Comparison of ENCODE assay signal across 27 cellular contexts in genomic region chr6:155041781-155042279, GRCh38. TPM values are rescaled to one million over a fixed set of nuclear protein-coding genes. Genes with fewer than 3 reads are reported as not detected.
DNase-seq lines count a peak whose midpoint lies in the region; ATAC-seq, FAIRE-seq and TF ChIP-seq lines count a peak whose summit lies in the region.
"Had no signal": no experiment of that assay in that cellular context is flagged by ENCODE, and none has a peak within 500 bp of the region (broad histone marks: within the 10 kb centered on the region; RNA-seq: fewer than 3 reads in every experiment).

No MANE protein-coding gene starts in this region.

- peaks cover 0 to 31% (median 9%) of the 10 kb centered on the region in 4 experiments; a peak in 6 of 7 replicates for H3K4me1 ChIP-seq in H1 (replicated peaks in 1 of 4; ENCODE audit: control insufficient read depth in 3 of 4, insufficient read depth in 4 of 4, low read length in 3 of 4)
- H3K4me1 ChIP-seq: lower lobe of right lung, pancreas had no signal

- no peak overlapping the region for H2BK20ac ChIP-seq in H1 (ENCODE audit: low read length)

- peaks cover 0 to 2% of the 10 kb centered on the region in 2 experiments; a peak in 1 of 4 replicates for H3K79me2 ChIP-seq in H1 (ENCODE audit: control insufficient read depth in 1 of 2, insufficient read depth in 2 of 2, low read length in 2 of 2)

- H3K4me1 Mint-ChIP-seq in nephron (peaks cover 30% of the 10 kb centered on the region), HFFc6 (ENCODE audit: low read depth) (no peaks in the 10 kb centered on the region)
- H3K4me1 Mint-ChIP-seq: activated B cell treated with CpG ODN at 0.5 μM for 24 hours had no signal

- H3K23me2 ChIP-seq in H1 (ENCODE audit: low read depth, low read length), result no peaks in the 10 kb centered on the region

- H3K36me3 Mint-ChIP-seq in nephron (ENCODE audit: low read depth) (no peaks in the 10 kb centered on the region), HFFc6 (ENCODE audit: low read depth) (no peaks in the 10 kb centered on the region)
- H3K36me3 Mint-ChIP-seq: activated naive CD8-positive, alpha-beta T cell treated with anti-CD3 and anti-CD28 coated beads for 36 hours had no signal

- H3K23ac ChIP-seq in H1 (ENCODE audit: insufficient read length), result no peak overlapping the region

- H3K4me3 Mint-ChIP-seq in nephron (no peak overlapping the region), HFFc6 (no peak overlapping the region)
- H3K4me3 Mint-ChIP-seq: activated B cell treated with CpG ODN at 0.5 μM for 24 hours; activated naive CD8-positive, alpha-beta T cell treated with anti-CD3 and anti-CD28 coated beads for 36 hours had no signal

- CTCF ChIA-PET in H1 (lab: Charles Lee; ENCODE audit: partially characterized antibody), result interaction anchor here (1.2 kb wide), 1 partner anchor 12 kb away, joined by 3 read pairs; no protein-coding TSS in a partner anchor

- DNase-seq in Ammon's horn (ENCODE audit: low spot score) (peak; percentile 9), SK-N-MC (ENCODE audit: low read depth, low spot score) (no peak), H1 (ENCODE audit: low read depth in 1 of 2, low spot score in 2 of 2) (no peak), NCI-H226 (no peak), HFFc6 (no peak)
- DNase-seq: ACHN; activated B cell treated with CpG ODN at 0.5 μM for 24 hours; activated CD4-positive, alpha-beta T cell treated with anti-CD3 and anti-CD28 coated beads, Interleukin-2, amount 50 U/mL, for 48 hours; activated CD8-positive, alpha-beta memory T cell treated with anti-CD3 and anti-CD28 coated beads, Interleukin-2, amount 50 U/mL, for 48 hours; activated naive CD8-positive, alpha-beta T cell treated with anti-CD3 and anti-CD28 coated beads for 36 hours; dorsolateral prefrontal cortex; GDM1; HCEC 1CT; heart right ventricle; lower lobe of right lung; NCI-H1930; NCI-H345; NCI-H82; pancreas had no signal

- no peaks in the 10 kb centered on the region for H3K79me1 ChIP-seq in H1 (ENCODE audit: low read depth, low read length)

- H4K20me1 ChIP-seq in H1 (replicated peaks in 1 of 2; ENCODE audit: control insufficient read depth in 1 of 2, insufficient read depth in 2 of 2, low read length in 2 of 2), result no peaks in the 10 kb centered on the region

- no peak overlapping the region for H2AK5ac ChIP-seq in H1 (ENCODE audit: low read depth, low read length)

- FAIRE-seq in H1 (lab: Jason Lieb, UNC), result no peak
- FAIRE-seq: bronchial epithelial cell, D721Med, GM18507, pancreas had no signal

- H3K4ac ChIP-seq in H1 (replicated peaks; ENCODE audit: insufficient read length, low read depth, low read length), result no peak overlapping the region

- H3K36me3 ChIP-seq in SK-N-MC (ENCODE audit: insufficient read depth, low read length) (no peaks in the 10 kb centered on the region), H1 (ENCODE audit: control insufficient read depth in 2 of 4, insufficient read depth in 4 of 4, low read length in 3 of 4) (no peaks in the 10 kb centered on the region)
- H3K36me3 ChIP-seq: heart right ventricle, lower lobe of right lung, pancreas had no signal

- no peak for ATAC-seq in GM21529 (IDR thresholded peaks at IDR 0.05; ENCODE audit: unreplicated experiment)
- ATAC-seq in HG02938 (IDR thresholded peaks at IDR 0.05; ENCODE audit: unreplicated experiment), result no peak
- ATAC-seq: lower lobe of right lung, pancreas had no signal

- no peak overlapping the region for H3K18ac ChIP-seq in H1 (ENCODE audit: extremely low read depth, low read length)

- no peak overlapping the region for H3K14ac ChIP-seq in H1 (ENCODE audit: insufficient read length)

- no peaks in the 10 kb centered on the region for H3K27me3 ChIP-seq in H1 (replicated peaks in 1 of 4; ENCODE audit: control insufficient read depth in 3 of 4, extremely low read depth in 1 of 4, insufficient read depth in 3 of 4, low read length in 3 of 4)
- H3K27me3 ChIP-seq: heart right ventricle, pancreas had no signal

- no peak overlapping the region for H4K91ac ChIP-seq in H1 (replicated peaks; ENCODE audit: insufficient read length, low read length)

- H2BK15ac ChIP-seq in H1 (ENCODE audit: low read length), result 0 out of 2 replicates have a peak overlapping the region, but pooled peaks have one; percentile 46

- H4K5ac ChIP-seq in H1 (ENCODE audit: insufficient read length, low read depth, low read length), result no peak overlapping the region

- H3K4me2 ChIP-seq in H1 (ENCODE audit: insufficient read depth in 1 of 2, low read depth in 2 of 2, low read length in 2 of 2), result no peak overlapping the region

- TF ChIP-seq RAD21 in H1 (IDR thresholded peaks at IDR 0.05 in 1 of 2, conservative IDR thresholded peaks at IDR 0.05 in 1 of 2; ENCODE audit: low read depth in 2 of 2, low read length in 2 of 2), result no peak

- H3K27me3 Mint-ChIP-seq in nephron (ENCODE audit: low read depth) (no peaks in the 10 kb centered on the region), HFFc6 (ENCODE audit: insufficient read depth) (peaks cover 5% of the 10 kb centered on the region)
- H3K27me3 Mint-ChIP-seq: activated B cell treated with CpG ODN at 0.5 μM for 24 hours had no signal

- H3K27ac ChIP-seq in SK-N-MC, result peak overlapping the region; percentile 31; the same call in 1 of the 2 replicates
- no peak overlapping the region for H3K27ac ChIP-seq in H1 (ENCODE audit: low read depth, low read length)
- H3K27ac ChIP-seq: C4-2B, dorsolateral prefrontal cortex, heart right ventricle, lower lobe of right lung, pancreas had no signal

- H2BK12ac ChIP-seq in H1 (ENCODE audit: low read depth, low read length), result no peak overlapping the region

- peak overlapping the region; percentile 37 to 86 (median 83) for H3K27ac Mint-ChIP-seq in nephron
- no peak overlapping the region for H3K27ac Mint-ChIP-seq in HFFc6
- H3K27ac Mint-ChIP-seq: activated B cell treated with CpG ODN at 0.5 μM for 24 hours; activated naive CD8-positive, alpha-beta T cell treated with anti-CD3 and anti-CD28 coated beads for 36 hours; activated T-helper 2 cell treated with anti-CD3 and anti-CD28 coated beads, Interferon-gamma antibody, Interleukin-2, Interleukin-4, amounts not matched to agents 10 μg/mL and 5 μg/mL and 100 μg/mL, durations not matched to agents 14 hours and 24 hours and 36 hours had no signal

- TF ChIP-seq EP300 in H1 (IDR thresholded peaks at IDR 0.05; ENCODE audit: borderline replicate concordance in 1 of 2, low read depth in 2 of 2, low read length in 2 of 2), result no peak

- peak overlapping the region; percentile 41 for H3K9ac ChIP-seq in SK-N-MC (ENCODE audit: insufficient read length)
- H3K9ac ChIP-seq in H1 (replicated peaks in 1 of 4; ENCODE audit: extremely low read depth in 1 of 4, low read depth in 3 of 4, low read length in 3 of 4), result no peak overlapping the region; a peak in 1 of 7 replicates

- H3K9me3 Mint-ChIP-seq in nephron (no peaks in the 10 kb centered on the region), HFFc6 (no peaks in the 10 kb centered on the region)
- H3K9me3 Mint-ChIP-seq: activated B cell treated with CpG ODN at 0.5 μM for 24 hours; activated naive CD8-positive, alpha-beta T cell treated with anti-CD3 and anti-CD28 coated beads for 36 hours; activated T-helper 2 cell treated with anti-CD3 and anti-CD28 coated beads, Interferon-gamma antibody, Interleukin-2, Interleukin-4, amounts not matched to agents 10 μg/mL and 5 μg/mL and 100 μg/mL, durations not matched to agents 14 hours and 24 hours and 36 hours had no signal

- 95% methylated on average over 9 of the region's 11 CpGs; no CpG with 5 or more reads in 1 of the 2 experiments for WGBS in H1 (ENCODE audit: extremely low coverage in 1 of 2, insufficient coverage in 1 of 2, insufficient read length in 1 of 2, insufficient replicate concordance in 2 of 2, low coverage in 1 of 2, low lambda C conversion rate in 2 of 2, missing lambda C conversion rate in 1 of 2), 2 experiments

- no peak for TF ChIP-seq POLR2A in H1 (IDR thresholded peaks at IDR 0.05; ENCODE audit: control extremely low read depth in 1 of 2, low read depth in 2 of 2, low read length in 2 of 2)

- no peak overlapping the region for H2BK5ac ChIP-seq in H1 (ENCODE audit: low read depth, low read length)

- H3K56ac ChIP-seq in H1 (replicated peaks; ENCODE audit: insufficient read length, low read depth, low read length), result no peak overlapping the region

- POLR2A ChIA-PET in H1 (lab: Charles Lee; ENCODE audit: partially characterized antibody), result interaction anchor here (0.6 kb wide), 1 partner anchor 192 kb away, joined by 3 read pairs; no protein-coding TSS in a partner anchor

- no peaks in the 10 kb centered on the region for H3K9me3 ChIP-seq in SK-N-MC (ENCODE audit: low read depth, low read length)
- no peaks in the 10 kb centered on the region for H3K9me3 ChIP-seq in H1 (ENCODE audit: insufficient read depth in 2 of 2, low read depth in 1 of 2, low read length in 1 of 2)
- H3K9me3 ChIP-seq: heart right ventricle, lower lobe of right lung, pancreas had no signal

- no peak overlapping the region for H2BK120ac ChIP-seq in H1 (replicated peaks; ENCODE audit: low read depth, low read length)

- no peak for TF ChIP-seq CTCF in H1 (IDR thresholded peaks at IDR 0.05; ENCODE audit: control extremely low read depth in 1 of 3, insufficient read depth in 1 of 3, low read depth in 1 of 3, low read length in 3 of 3)
- TF ChIP-seq CTCF in nephron (IDR thresholded peaks at IDR 0.05; ENCODE audit: unreplicated experiment in 3 of 3), result no peak
- no peak for TF ChIP-seq CTCF in HFFc6 (IDR thresholded peaks at IDR 0.05)

- no peak overlapping the region for H2AFZ ChIP-seq in H1 (ENCODE audit: low read length)

- no peak overlapping the region for H4K8ac ChIP-seq in H1 (ENCODE audit: extremely low read depth, insufficient read depth, low read length)

- H3K4me3 ChIP-seq in SK-N-MC (no peak overlapping the region), H1 (ENCODE audit: extremely low read depth in 1 of 4, insufficient read depth in 2 of 4, low read depth in 3 of 4, low read length in 4 of 4) (no peak overlapping the region)
- H3K4me3 ChIP-seq: dorsolateral prefrontal cortex, heart right ventricle, lower lobe of right lung, pancreas had no signal

TF ChIP-seq in H1, 55 proteins besides CTCF, POLR2A, EP300 and RAD21 (continues in another document):
- TF ChIP-seq FOSL1 (IDR thresholded peaks at IDR 0.05; ENCODE audit: insufficient read depth, low read depth, low read length) (no peak), CHD2 (IDR thresholded peaks at IDR 0.05; ENCODE audit: low read length) (no peak), BACH1 (IDR thresholded peaks at IDR 0.05; ENCODE audit: low read length) (no peak), MAFK (IDR thresholded peaks at IDR 0.05; ENCODE audit: low read depth, low read length) (no peak)

RNA-seq across cellular contexts. Expression of gene TIAM2, which starts 46.7 kb away (rescaled TPM):
- total RNA-seq in H1 (2021; fragmentation: NEBNext Ultra II Directional; extraction: Animal tissue kit (Norgen Biotek cat#: 25700)), result 22.2 and 23.9 TPM in 2 replicates
- 7.4 and 13.8 TPM in 2 replicates for polyA plus RNA-seq in H1 (2011; rRNA removed)
- polyA plus RNA-seq in H1 (2011; cell fraction: cytosol; rRNA removed), result 10.4 TPM
- polyA plus RNA-seq in H1 (2011; cell fraction: nucleus; rRNA removed), result 27.4 TPM
- 10.0 to 18.2 TPM (median 12.7 TPM) in 4 replicates for polyA plus RNA-seq in H1 (2012, experiment 1 of 2)
- 1.7 TPM for polyA plus RNA-seq in H1 (2012, experiment 2 of 2)
- 15.1 TPM for polyA plus RNA-seq in H1 (2013, experiment 1 of 2)
- 12.6 TPM for polyA plus RNA-seq in H1 (2013, experiment 2 of 2)
- polyA minus RNA-seq in H1 (2011; rRNA and poly(A)+ RNA removed), result 43.9 and 47.9 TPM in 2 replicates
- polyA minus RNA-seq in H1 (2011; cell fraction: cytosol; rRNA and poly(A)+ RNA removed), result 16.0 TPM
- 79.3 TPM for polyA minus RNA-seq in H1 (2011; cell fraction: nucleus; rRNA and poly(A)+ RNA removed)
- 10 to 100 TPM in 2 of 6 experiments, 1 to 10 TPM in 4; 7.2 to 11.2 (median 9.4) TPM for total RNA-seq in HFFc6 (2021; fragmentation: NEBNext Ultra II Directional; extraction: Animal tissue kit (Norgen Biotek cat#: 25700))
